Comparison of ENCODE assay signal across 34 cellular contexts in genomic region chr10:123620621-123621020, GRCh38. TPM values are rescaled to one million over a fixed set of nuclear protein-coding genes. Genes with fewer than 3 reads are reported as not detected.
"Had no signal": no experiment of that assay in that cellular context is flagged by ENCODE, and none has a peak within 500 bp of the region (broad histone marks: within the 10 kb centered on the region; RNA-seq: fewer than 3 reads in every experiment).

No MANE protein-coding gene starts in this region.

- H3K4me3 ChIP-seq: adrenal gland, body of pancreas, breast epithelium had no signal

- H3K36me3 ChIP-seq: adrenal gland, brain microvascular endothelial cell, breast epithelium had no signal

- H3K4me1 ChIP-seq: adrenal gland, body of pancreas, breast epithelium had no signal

- H3K9me3 ChIP-seq: adrenal gland, body of pancreas, breast epithelium had no signal

- ATAC-seq: activated CD8-positive, alpha-beta T cell treated with anti-CD3 and anti-CD28 coated beads for 36 hours; activated naive CD4-positive, alpha-beta T cell treated with anti-CD3 and anti-CD28 coated beads, Interleukin-2, amount 50 U/mL, for 72 hours; activated T-cell treated with anti-CD3 and anti-CD28 coated beads, Interleukin-2, amount 50 U/mL, for 4 hours; activated T-cell treated with anti-CD3 and anti-CD28 coated beads, Interleukin-2, amount 50 U/mL, for 72 hours; activated T-helper 17 cell treated with anti-CD3 and anti-CD28 coated beads, Interleukin-2, amount 50 U/mL, for 72 hours; body of pancreas had no signal

- H3K27ac ChIP-seq: adrenal gland, body of pancreas, brain microvascular endothelial cell, breast epithelium, VCaP had no signal

- DNase-seq: activated B cell treated with CpG ODN at 0.5 μM for 24 hours; activated CD4-positive, alpha-beta memory T cell treated with anti-CD3 and anti-CD28 coated beads for 36 hours; activated CD4-positive, alpha-beta T cell treated with anti-CD3 and anti-CD28 coated beads for 4 hours; activated CD4-positive, alpha-beta T cell treated with anti-CD3 and anti-CD28 coated beads, Interleukin-2, amount 10 ng/mL, durations not matched to agents 24 days and 14 days; activated CD4-positive, alpha-beta T cell treated with anti-CD3 and anti-CD28 coated beads, Interleukin-2, amount 50 U/mL, for 1 hour; activated CD4-positive, alpha-beta T cell treated with anti-CD3 and anti-CD28 coated beads, Interleukin-2, amount 50 U/mL, for 4 hours; activated CD4-positive, CD25-positive, alpha-beta regulatory T cell treated with anti-CD3 and anti-CD28 coated beads, Interleukin-2, amount 50 U/mL, for 72 hours; activated CD8-positive, alpha-beta memory T cell treated with anti-CD3 and anti-CD28 coated beads, Interleukin-2, amount 50 U/mL, for 4 hours; activated CD8-positive, alpha-beta T cell treated with anti-CD3 and anti-CD28 coated beads for 36 hours; activated effector memory CD4-positive, alpha-beta T cell treated with anti-CD3 and anti-CD28 coated beads, Interleukin-2, amount 50 U/mL, for 16 hours; activated gamma-delta T cell treated with Interleukin-2 at 50 U/mL for 16 hours; activated naive CD4-positive, alpha-beta T cell; activated naive CD4-positive, alpha-beta T cell treated with anti-CD3 and anti-CD28 coated beads for 36 hours; activated naive CD4-positive, alpha-beta T cell treated with anti-CD3 and anti-CD28 coated beads, Interleukin-2, amount 50 U/mL, for 16 hours; activated naive CD8-positive, alpha-beta T cell treated with anti-CD3 and anti-CD28 coated beads for 36 hours; activated T-cell treated with anti-CD3 and anti-CD28 coated beads for 4 hours; activated T-cell treated with anti-CD3 and anti-CD28 coated beads, Interleukin-2, amount 50 U/mL, for 1 hour; activated T-cell treated with anti-CD3 and anti-CD28 coated beads, Interleukin-2, amount 50 U/mL, for 4 hours; activated T-cell treated with anti-CD3 and anti-CD28 coated beads, Interleukin-2, amount 50 U/mL, for 72 hours; amniotic stem cell; aorta; body of pancreas; brain microvascular endothelial cell; central memory CD4-positive, alpha-beta T cell; T-helper 2 cell; T-helper 9 cell had no signal

- H3K27me3 ChIP-seq: adrenal gland, body of pancreas, brain microvascular endothelial cell, breast epithelium had no signal

RNA-seq across cellular contexts. Expression of gene GPR26, which starts 45.5 kb away (rescaled TPM):
- total RNA-seq: activated B cell treated with CpG ODN at 0.5 μM for 24 hours; activated CD4-positive, alpha-beta memory T cell treated with anti-CD3 and anti-CD28 coated beads for 36 hours; activated CD4-positive, alpha-beta T cell treated with anti-CD3 and anti-CD28 coated beads, Interleukin-2, amount 10 ng/mL, durations not matched to agents 24 days and 14 days; activated CD8-positive, alpha-beta memory T cell treated with anti-CD3 and anti-CD28 coated beads for 36 hours; activated CD8-positive, alpha-beta T cell treated with anti-CD3 and anti-CD28 coated beads for 36 hours; activated naive CD4-positive, alpha-beta T cell treated with anti-CD3 and anti-CD28 coated beads for 36 hours; activated naive CD4-positive, alpha-beta T cell treated with anti-CD3 and anti-CD28 coated beads, Interleukin-2, amount 50 U/mL, for 72 hours; activated naive CD8-positive, alpha-beta T cell treated with anti-CD3 and anti-CD28 coated beads for 36 hours; activated T-cell treated with anti-CD3 and anti-CD28 coated beads, Interleukin-2, amount 50 U/mL, for 4 hours; activated T-cell treated with anti-CD3 and anti-CD28 coated beads, Interleukin-2, amount 50 U/mL, for 72 hours; activated T-helper 1 cell treated with anti-CD3 and anti-CD28 coated beads, Interleukin-12 subunit alpha, Interleukin-12 subunit beta, Interleukin-2, Interleukin-4 antibody, amounts not matched to agents 30 ng/mL and 10 ng/mL and 1 ng/mL, durations not matched to agents 14 hours and 24 hours and 36 hours; activated T-helper 17 cell treated with anti-CD3 and anti-CD28 coated beads, Interleukin-2, amount 50 U/mL, for 72 hours; adrenal gland; aorta; body of pancreas; breast epithelium; cardiac septum had no signal
